In the genomic region with DNA sequence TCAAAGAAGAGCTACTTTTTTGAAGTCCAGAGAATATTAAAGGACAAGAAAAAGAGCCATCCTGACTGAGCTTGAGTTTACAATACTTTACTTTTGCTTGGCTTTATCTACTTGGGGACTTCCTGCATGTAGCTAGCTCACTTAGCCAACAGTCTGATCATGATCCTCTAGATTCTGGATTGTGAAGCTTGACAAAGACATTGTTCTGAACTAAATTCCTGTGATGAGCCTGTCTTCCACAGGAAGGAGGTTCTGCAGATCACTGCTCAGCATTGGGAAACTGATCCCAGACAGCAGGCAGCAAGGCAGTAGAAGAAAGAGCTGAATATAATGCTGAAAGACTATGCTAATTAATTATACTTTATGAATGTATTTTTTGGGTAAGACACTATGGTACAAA, we compare ENCODE assay signal across 25 cellular contexts.
DNase-seq lines count a peak whose midpoint lies in the region; ATAC-seq and TF ChIP-seq lines count a peak whose summit lies in the region.
"Had no signal": no experiment of that assay in that cellular context is flagged by ENCODE, and none has a peak within 500 bp of the region (broad histone marks: within the 10 kb centered on the region; RNA-seq: fewer than 3 reads in every experiment).

No MANE protein-coding gene starts in this region.

- peaks cover 9% of the 10 kb centered on the region for H3K4me1 ChIP-seq in neural progenitor cell
- no peaks in the 10 kb centered on the region for H3K4me1 ChIP-seq in CD8-positive, alpha-beta memory T cell (ENCODE audit: insufficient read depth, low read length)
- H3K4me1 ChIP-seq: right lobe of liver, stomach, upper lobe of left lung had no signal

- no peak overlapping the region for H3K4me3 Mint-ChIP-seq in neural progenitor cell
- no peak overlapping the region for H3K4me3 Mint-ChIP-seq in natural killer cell
- H3K4me3 Mint-ChIP-seq in CD8-positive, alpha-beta memory T cell, result no peak overlapping the region
- H3K4me3 Mint-ChIP-seq: activated B cell treated with CpG ODN at 0.5 μM for 24 hours; activated naive CD8-positive, alpha-beta T cell; activated T-helper 1 cell treated with anti-CD3 and anti-CD28 coated beads, Interleukin-12 subunit alpha, Interleukin-12 subunit beta, Interleukin-2, Interleukin-4 antibody, amounts not matched to agents 30 ng/mL and 10 ng/mL and 1 ng/mL, durations not matched to agents 14 hours and 24 hours and 36 hours; H9; IgD-negative memory B cell; T-helper 1 cell treated with Interleukin-12 subunit alpha and Interleukin-12 subunit beta and Interleukin-4 antibody, amounts not matched to agents 30 μg/mL and 1 μg/mL, for 36 hours had no signal

- POLR2A ChIA-PET in CD8-positive, alpha-beta memory T cell (lab: Charles Lee), result no interaction called here

- ATAC-seq in natural killer cell, result no peak
- no peak for ATAC-seq in HG03571 (IDR thresholded peaks at IDR 0.05; ENCODE audit: unreplicated experiment)
- ATAC-seq: right lobe of liver had no signal

- peaks cover 3% of the 10 kb centered on the region for H3K4me1 Mint-ChIP-seq in neural progenitor cell
- no peaks in the 10 kb centered on the region for H3K4me1 Mint-ChIP-seq in natural killer cell
- no peaks in the 10 kb centered on the region for H3K4me1 Mint-ChIP-seq in CD8-positive, alpha-beta memory T cell
- H3K4me1 Mint-ChIP-seq: activated B cell treated with CpG ODN at 0.5 μM for 24 hours, H9, IgD-negative memory B cell had no signal

- H3K9ac ChIP-seq in neural progenitor cell, result no peak overlapping the region

- TF ChIP-seq CTCF in epithelial cell of proximal tubule (conservative IDR thresholded peaks at IDR 0.05; ENCODE audit: low read depth, low read length), result no peak
- TF ChIP-seq CTCF in neural progenitor cell (IDR thresholded peaks at IDR 0.05), result no peak
- TF ChIP-seq CTCF in natural killer cell (IDR thresholded peaks at IDR 0.05), result no peak

- H3K36me3 ChIP-seq in neural progenitor cell (no peaks in the 10 kb centered on the region), H7 (replicated peaks; ENCODE audit: control insufficient read depth, insufficient read depth, low read length) (no peaks in the 10 kb centered on the region)
- no peaks in the 10 kb centered on the region for H3K36me3 ChIP-seq in CD8-positive, alpha-beta memory T cell (ENCODE audit: insufficient read depth, low read length)
- H3K36me3 ChIP-seq: right lobe of liver, stomach, upper lobe of left lung had no signal

- H3K9me3 ChIP-seq in neural progenitor cell (ENCODE audit: low read depth), result no peaks in the 10 kb centered on the region
- no peaks in the 10 kb centered on the region for H3K9me3 ChIP-seq in CD8-positive, alpha-beta memory T cell (ENCODE audit: low read length)
- H3K9me3 ChIP-seq: right lobe of liver, stomach, upper lobe of left lung had no signal

- H3K79me2 ChIP-seq in neural progenitor cell (ENCODE audit: low read depth), result no peaks in the 10 kb centered on the region

- H3K27me3 Mint-ChIP-seq in neural progenitor cell (ENCODE audit: insufficient read depth, low read depth) (no peaks in the 10 kb centered on the region), natural killer cell (ENCODE audit: low read depth in 2 of 2) (no peaks in the 10 kb centered on the region)
- peaks cover 0 to 2% of the 10 kb centered on the region in 2 donors for H3K27me3 Mint-ChIP-seq in CD8-positive, alpha-beta memory T cell
- H3K27me3 Mint-ChIP-seq: activated B cell treated with CpG ODN at 0.5 μM for 24 hours; activated naive CD8-positive, alpha-beta T cell; IgD-negative memory B cell had no signal

- H3K27me3 ChIP-seq in neural progenitor cell (no peaks in the 10 kb centered on the region), H7 (ENCODE audit: control insufficient read depth, insufficient read depth, low read length) (no peaks in the 10 kb centered on the region)
- H3K27me3 ChIP-seq in CD8-positive, alpha-beta memory T cell (ENCODE audit: insufficient read depth, low read length, poor library complexity, severe bottlenecking), result no peaks in the 10 kb centered on the region
- H3K27me3 ChIP-seq: right lobe of liver, stomach, upper lobe of left lung had no signal

- H3K27ac Mint-ChIP-seq in neural progenitor cell, result no peak overlapping the region
- no peak overlapping the region for H3K27ac Mint-ChIP-seq in natural killer cell
- peak overlapping the region in 1 of 8 donors; percentile 51 for H3K27ac Mint-ChIP-seq in CD8-positive, alpha-beta memory T cell
- H3K27ac Mint-ChIP-seq: activated B cell treated with CpG ODN at 0.5 μM for 24 hours; activated naive CD8-positive, alpha-beta T cell; activated T-helper 1 cell treated with anti-CD3 and anti-CD28 coated beads, Interleukin-12 subunit alpha, Interleukin-12 subunit beta, Interleukin-2, Interleukin-4 antibody, amounts not matched to agents 30 ng/mL and 10 ng/mL and 1 ng/mL, durations not matched to agents 14 hours and 24 hours and 36 hours; IgD-negative memory B cell; T-helper 1 cell treated with Interleukin-12 subunit alpha and Interleukin-12 subunit beta and Interleukin-4 antibody, amounts not matched to agents 30 μg/mL and 1 μg/mL, for 36 hours had no signal

- H4K20me1 ChIP-seq in neural progenitor cell (ENCODE audit: low read depth), result no peaks in the 10 kb centered on the region

- H3K4me3 ChIP-seq in epithelial cell of proximal tubule (ENCODE audit: low read depth, low read length) (no peak overlapping the region), neural progenitor cell (no peak overlapping the region), H7 (ENCODE audit: insufficient read depth, low read depth, low read length) (no peak overlapping the region)
- H3K4me3 ChIP-seq in CD8-positive, alpha-beta memory T cell (ENCODE audit: low read length), result no peak overlapping the region
- H3K4me3 ChIP-seq: right lobe of liver, stomach, upper lobe of left lung had no signal

- H3K9me3 Mint-ChIP-seq in neural progenitor cell (no peaks in the 10 kb centered on the region), natural killer cell (peaks cover 16 to 34% of the 10 kb centered on the region in 2 donors)
- H3K9me3 Mint-ChIP-seq in CD8-positive, alpha-beta memory T cell, result peaks cover 0 to 4% (median 0%) of the 10 kb centered on the region in 5 donors
- H3K9me3 Mint-ChIP-seq: activated B cell treated with CpG ODN at 0.5 μM for 24 hours; H9; T-helper 1 cell treated with Interleukin-12 subunit alpha and Interleukin-12 subunit beta and Interleukin-4 antibody, amounts not matched to agents 30 μg/mL and 1 μg/mL, for 36 hours had no signal

- peaks cover 7% of the 10 kb centered on the region for H3F3A ChIP-seq in neural progenitor cell (ENCODE audit: low read depth)

- no peak overlapping the region for H2AFZ ChIP-seq in neural progenitor cell (replicated peaks)

- H3K36me3 Mint-ChIP-seq in neural progenitor cell (no peaks in the 10 kb centered on the region), natural killer cell (peaks cover 7% of the 10 kb centered on the region)
- no peaks in the 10 kb centered on the region for H3K36me3 Mint-ChIP-seq in CD8-positive, alpha-beta memory T cell
- H3K36me3 Mint-ChIP-seq: activated naive CD8-positive, alpha-beta T cell; IgD-negative memory B cell had no signal

- intact Hi-C loops in natural killer cell (cut with micrococcal nuclease), result no loop called here

- no peak overlapping the region for H3K4me2 ChIP-seq in neural progenitor cell

- no peak overlapping the region for H3K27ac ChIP-seq in neural progenitor cell
- H3K27ac ChIP-seq in CD8-positive, alpha-beta memory T cell (ENCODE audit: low read depth, low read length), result no peak overlapping the region
- H3K27ac ChIP-seq: right lobe of liver, stomach, upper lobe of left lung had no signal

- CTCF ChIA-PET in CD8-positive, alpha-beta memory T cell (lab: Charles Lee), result no interaction called here

- DNase-seq in GM03348 (ENCODE audit: low spot score), result peak; percentile 37
- peak; percentile 18 for DNase-seq in OCI-M1 (lab: John Stamatoyannopoulos, UW)
- peak; percentile 37 for DNase-seq in epithelial cell of proximal tubule (ENCODE audit: low read depth)
- DNase-seq in neural progenitor cell (ENCODE audit: low spot score), result peak; percentile 39
- no peak for DNase-seq in H7
- no peak for DNase-seq in natural killer cell
- no peak for DNase-seq in CD8-positive, alpha-beta memory T cell
- DNase-seq: activated B cell treated with CpG ODN at 0.5 μM for 24 hours; caudate nucleus; COR-L47; effector CD8-positive, alpha-beta T cell; H9; hippocampal formation; midbrain; NCI-H187; nucleus accumbens; right lobe of liver; stimulated activated CD4-positive, alpha-beta T cell treated with anti-CD3 and anti-CD28 coated beads, Interleukin-1b, Interleukin-23, amount 100 ng/mL, for 48 hours; stomach; upper lobe of left lung had no signal

Comparison
In these comparisons a context has a peak if more than half of its experiments do, and no peak if none do; other contexts are left out.
1. DNase-seq: peak in GM03348 (single experiment), OCI-M1 (single experiment), epithelial cell of proximal tubule (single experiment) and neural progenitor cell (single experiment); none in H7 (single experiment), natural killer cell (single experiment) and CD8-positive, alpha-beta memory T cell (0 of 5).